30 cellular contexts compared by ENCODE assay signal in genomic region chr2:162972383-162972782, GRCh38.
"Had no signal": no experiment of that assay in that cellular context is flagged by ENCODE, and none has a peak within 500 bp of the region (broad histone marks: within the 10 kb centered on the region; RNA-seq: fewer than 3 reads in every experiment).

No MANE protein-coding gene starts in this region.

- H3K27ac Mint-ChIP-seq: activated naive CD8-positive, alpha-beta T cell; activated T-cell treated with anti-CD3 and anti-CD28 coated beads, Interleukin-2, amount 50 U/mL, for 72 hours; dendritic cell treated with granulocyte-macrophage colony-stimulating factor and Interleukin-4, amounts not matched to agents 40 ng/mL and 50 ng/mL, for 4 days; endodermal cell; immature natural killer cell; naive B cell; nephron progenitor cell; stimulated activated memory B cell treated with anti-CD40 and anti-IgM and Interleukin-4, amounts not matched to agents 10 μg/mL and 1 μg/mL and 100 μg/mL, for 72 hours; stimulated activated naive CD8-positive, alpha-beta T cell treated with anti-CD3 and anti-CD28 coated beads, Interleukin-15, amount 100 ng/mL, for 72 hours; type B pancreatic cell had no signal

- H3K9me3 Mint-ChIP-seq: activated T-cell treated with anti-CD3 and anti-CD28 coated beads, Interleukin-2, amount 50 U/mL, for 72 hours; central memory CD8-positive, alpha-beta T cell; dendritic cell treated with granulocyte-macrophage colony-stimulating factor and Interleukin-4, amounts not matched to agents 40 ng/mL and 50 ng/mL, for 4 days; endodermal cell; naive B cell; nephron progenitor cell; stimulated activated memory B cell treated with anti-CD40 and anti-IgM and Interleukin-4, amounts not matched to agents 10 μg/mL and 1 μg/mL and 100 μg/mL, for 72 hours; type B pancreatic cell had no signal

- H3K27ac ChIP-seq: heart left ventricle, neutrophil, right lobe of liver, vagina, VCaP had no signal

- H3K4me3 Mint-ChIP-seq: activated naive CD8-positive, alpha-beta T cell; activated T-cell treated with anti-CD3 and anti-CD28 coated beads, Interleukin-2, amount 50 U/mL, for 72 hours; central memory CD8-positive, alpha-beta T cell; dendritic cell treated with granulocyte-macrophage colony-stimulating factor and Interleukin-4, amounts not matched to agents 40 ng/mL and 50 ng/mL, for 4 days; endodermal cell; immature natural killer cell; naive B cell; nephron progenitor cell; stimulated activated memory B cell treated with anti-CD40 and anti-IgM and Interleukin-4, amounts not matched to agents 10 μg/mL and 1 μg/mL and 100 μg/mL, for 72 hours; stimulated activated naive CD8-positive, alpha-beta T cell treated with anti-CD3 and anti-CD28 coated beads, Interleukin-15, amount 100 ng/mL, for 72 hours; type B pancreatic cell had no signal

- H3K27me3 ChIP-seq: heart left ventricle, neutrophil, right lobe of liver, vagina had no signal

- H3K27me3 Mint-ChIP-seq: activated naive CD8-positive, alpha-beta T cell; central memory CD8-positive, alpha-beta T cell; dendritic cell treated with granulocyte-macrophage colony-stimulating factor and Interleukin-4, amounts not matched to agents 40 ng/mL and 50 ng/mL, for 4 days; naive B cell; stimulated activated memory B cell treated with anti-CD40 and anti-IgM and Interleukin-4, amounts not matched to agents 10 μg/mL and 1 μg/mL and 100 μg/mL, for 72 hours; stimulated activated naive CD8-positive, alpha-beta T cell treated with anti-CD3 and anti-CD28 coated beads, Interleukin-15, amount 100 ng/mL, for 72 hours; type B pancreatic cell had no signal

- H3K4me1 ChIP-seq: heart left ventricle, right lobe of liver, vagina had no signal

- H3K4me1 Mint-ChIP-seq: central memory CD8-positive, alpha-beta T cell; immature natural killer cell; naive B cell; nephron progenitor cell; stimulated activated memory B cell treated with anti-CD40 and anti-IgM and Interleukin-4, amounts not matched to agents 10 μg/mL and 1 μg/mL and 100 μg/mL, for 72 hours; stimulated activated naive CD8-positive, alpha-beta T cell treated with anti-CD3 and anti-CD28 coated beads, Interleukin-15, amount 100 ng/mL, for 72 hours had no signal

- DNase-seq: activated CD4-positive, alpha-beta T cell treated with anti-CD3 and anti-CD28 coated beads for 4 hours; activated CD4-positive, alpha-beta T cell treated with anti-CD3 and anti-CD28 coated beads, Interleukin-2, amount 50 U/mL, for 4 hours; activated naive CD4-positive, alpha-beta T cell treated with Interleukin-2 at 50 U/mL for 16 hours; activated T-cell treated with anti-CD3 and anti-CD28 coated beads for 4 hours; activated T-cell treated with anti-CD3 and anti-CD28 coated beads, Interleukin-2, amount 50 U/mL, for 72 hours; anterior cingulate cortex; endodermal cell; foreskin fibroblast; heart left ventricle; hypothalamus; immature natural killer cell; kidney; left colon; mammary epithelial cell; naive B cell; nephron progenitor cell; right lobe of liver; stimulated activated CD4-positive, alpha-beta T cell treated with anti-CD3 and anti-CD28 coated beads, Interleukin-12 subunit alpha, Interleukin-12 subunit beta, amount 100 ng/mL, for 4 hours; stimulated activated CD4-positive, alpha-beta T cell treated with anti-CD3 and anti-CD28 coated beads, Interleukin-4, amount 100 ng/mL, for 24 hours; stimulated activated naive CD8-positive, alpha-beta T cell treated with anti-CD3 and anti-CD28 coated beads, Interleukin-15, amount 100 ng/mL, for 72 hours; substantia nigra had no signal

- H3K4me3 ChIP-seq: heart left ventricle, right lobe of liver, vagina had no signal

- ATAC-seq: activated T-cell treated with anti-CD3 and anti-CD28 coated beads, Interleukin-2, amount 50 U/mL, for 72 hours; esophagus mucosa; heart left ventricle; left colon; right lobe of liver; stimulated activated memory B cell treated with anti-CD40 and anti-IgM and Interleukin-4, amounts not matched to agents 10 μg/mL and 1 μg/mL and 100 μg/mL, for 72 hours; stimulated activated naive CD8-positive, alpha-beta T cell treated with anti-CD3 and anti-CD28 coated beads, Interleukin-15, amount 100 ng/mL, for 72 hours had no signal

- H3K9me3 ChIP-seq: heart left ventricle, neutrophil, right lobe of liver, vagina had no signal

- H3K36me3 Mint-ChIP-seq: activated naive CD8-positive, alpha-beta T cell; immature natural killer cell; naive B cell; stimulated activated memory B cell treated with anti-CD40 and anti-IgM and Interleukin-4, amounts not matched to agents 10 μg/mL and 1 μg/mL and 100 μg/mL, for 72 hours; type B pancreatic cell had no signal
